In the genomic region with DNA sequence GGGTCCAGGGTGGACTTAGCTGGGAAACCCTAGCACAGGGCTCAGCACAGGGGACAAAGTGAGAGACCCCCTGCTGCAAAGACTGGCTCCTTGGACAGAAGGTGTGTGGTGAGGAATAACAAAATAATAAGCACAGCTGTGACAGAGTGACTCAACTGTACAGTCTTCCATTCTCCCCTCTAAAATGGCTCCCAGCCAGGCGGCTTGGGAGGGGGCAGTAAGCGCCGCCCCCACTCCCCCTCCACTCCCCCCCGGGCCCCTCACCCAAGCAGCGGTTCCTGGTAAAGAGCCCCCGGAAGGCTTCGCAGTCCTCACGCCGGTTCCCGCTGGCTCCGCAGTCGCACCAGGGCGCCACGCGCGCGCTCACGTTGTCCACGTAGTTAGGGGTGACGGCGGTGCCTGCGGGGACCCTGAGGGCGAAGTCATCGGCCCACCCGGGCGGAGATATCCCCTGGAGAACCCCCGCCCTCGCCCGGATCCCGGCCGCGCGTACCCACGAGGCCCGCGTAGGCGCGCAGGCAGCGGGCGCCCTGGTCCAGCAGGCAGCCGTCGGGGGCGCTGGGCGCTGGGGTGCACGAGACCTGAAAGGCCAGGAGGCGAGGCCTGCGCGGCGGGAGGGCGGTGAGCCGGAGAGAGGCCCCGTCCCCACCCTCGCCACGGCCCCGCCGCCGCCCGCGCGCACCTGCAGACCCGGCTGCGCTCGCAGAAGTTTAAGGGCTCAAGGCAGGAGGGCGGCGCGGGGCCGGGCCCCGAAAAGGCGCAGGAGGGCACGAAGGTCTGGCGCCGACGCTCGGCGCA, we compare ENCODE assay signal across 20 cellular contexts. TPM values are rescaled to one million over a fixed set of nuclear protein-coding genes. Genes with fewer than 3 reads are reported as not detected.
DNase-seq lines count a peak whose midpoint lies in the region; FAIRE-seq and TF ChIP-seq lines count a peak whose summit lies in the region.
"Had no signal": no experiment of that assay in that cellular context is flagged by ENCODE, and none has a peak within 500 bp of the region (broad histone marks: within the 10 kb centered on the region; RNA-seq: fewer than 3 reads in every experiment).

No MANE protein-coding gene starts in this region.

- TF ChIP-seq POLR2A in thyroid gland (IDR thresholded peaks at IDR 0.05): no peak

- DNase-seq in activated T-cell treated with anti-CD3 and anti-CD28 coated beads, Interleukin-2, amount 50 U/mL, for 48 hours: peak; percentile 19
- DNase-seq in activated T-cell treated with anti-CD3 and anti-CD28 coated beads, Interleukin-2, amount 50 U/mL, for 24 hours: no peak
- DNase-seq in iPS DF 6.9 (ENCODE audit: low read depth, low spot score) (no peak), thyroid gland (peak; percentile 30 to 34), urothelium cell line (ENCODE audit: low spot score) (no peak), NCI-H226 (no peak)
- DNase-seq in stimulated activated CD4-positive, alpha-beta T cell treated with anti-CD3 and anti-CD28 coated beads, Interleukin-1b, Interleukin-23, amount 100 ng/mL, for 48 hours: no peak
- DNase-seq: activated CD4-positive, alpha-beta T cell treated with anti-CD3 and anti-CD28 coated beads for 36 hours; activated T-cell treated with anti-CD3 and anti-CD28 coated beads, Interleukin-2, amount 50 U/mL, for 72 hours; Karpas-422; NCI-H1417 treated with DMSO at 0.1 percent for 48 hours; NCI-H345; T-helper 9 cell; uterus had no signal

- H3K9ac ChIP-seq in HUES64 (ENCODE audit: low read depth, low read length): peak overlapping the region; percentile 23; the same call in 1 of the 2 replicates

- no peaks in the 10 kb centered on the region for H3K36me3 ChIP-seq in HUES64 (ENCODE audit: insufficient read depth, low read length)
- H3K36me3 ChIP-seq in iPS DF 6.9 (ENCODE audit: control insufficient read depth, insufficient read depth, low read length): no peaks in the 10 kb centered on the region
- H3K36me3 ChIP-seq in thyroid gland: no peaks in the 10 kb centered on the region
- H3K36me3 ChIP-seq: gastroesophageal sphincter, uterus had no signal

- peaks cover 9% of the 10 kb centered on the region for H3K4me1 Mint-ChIP-seq in activated T-cell treated with anti-CD3 and anti-CD28 coated beads, Interleukin-2, amount 50 U/mL, for 24 hours (ENCODE audit: low read depth)

- no peak overlapping the region for H3K27ac ChIP-seq in HUES64 (ENCODE audit: low read depth, low read length)
- H3K27ac ChIP-seq in iPS DF 6.9 (ENCODE audit: low read length): no peak overlapping the region
- H3K27ac ChIP-seq in thyroid gland: no peak overlapping the region
- H3K27ac ChIP-seq: gastroesophageal sphincter, uterus had no signal

- intact Hi-C loops in thyroid gland (cut with DNase I): no loop called here

- TF ChIP-seq CTCF in thyroid gland (IDR thresholded peaks at IDR 0.05): no peak

- H3K27ac Mint-ChIP-seq in activated T-cell treated with anti-CD3 and anti-CD28 coated beads, Interleukin-2, amount 50 U/mL, for 24 hours: no peak overlapping the region
- H3K27ac Mint-ChIP-seq: activated CD4-positive, alpha-beta T cell treated with anti-CD3 and anti-CD28 coated beads for 36 hours; activated T-cell treated with anti-CD3 and anti-CD28 coated beads, Interleukin-2, amount 50 U/mL, for 72 hours had no signal

- H3K9me3 ChIP-seq in HUES64 (ENCODE audit: insufficient read depth, low read depth, low read length): no peaks in the 10 kb centered on the region
- no peaks in the 10 kb centered on the region for H3K9me3 ChIP-seq in iPS DF 6.9 (ENCODE audit: control insufficient read depth, insufficient read depth, low read length)
- H3K9me3 ChIP-seq in thyroid gland: no peaks in the 10 kb centered on the region
- H3K9me3 ChIP-seq: gastroesophageal sphincter, uterus had no signal

- H3K4me1 ChIP-seq in HUES64 (ENCODE audit: insufficient read depth, low read length) (no peaks in the 10 kb centered on the region), iPS DF 6.9 (ENCODE audit: control insufficient read depth, insufficient read depth, low read length) (peaks cover 4% of the 10 kb centered on the region), thyroid gland (peaks cover 0 to 14% of the 10 kb centered on the region in 2 donors)

- H3K36me3 Mint-ChIP-seq in activated T-cell treated with anti-CD3 and anti-CD28 coated beads, Interleukin-2, amount 50 U/mL, for 24 hours (ENCODE audit: low read depth): no peaks in the 10 kb centered on the region

- peak overlapping the region; percentile 36 for H3K4me3 ChIP-seq in HUES64 (ENCODE audit: low read length)
- peak overlapping the region; percentile 33; the same call in 1 of the 2 replicates for H3K4me3 ChIP-seq in iPS DF 6.9 (ENCODE audit: low read length)
- H3K4me3 ChIP-seq in thyroid gland (replicated peaks in 1 of 3): peak overlapping the region in 1 of 3 donors; percentile 30
- H3K4me3 ChIP-seq: uterus had no signal

- no peaks in the 10 kb centered on the region for H3K9me3 Mint-ChIP-seq in activated T-cell treated with anti-CD3 and anti-CD28 coated beads, Interleukin-2, amount 50 U/mL, for 24 hours
- H3K9me3 Mint-ChIP-seq: activated T-cell treated with anti-CD3 and anti-CD28 coated beads, Interleukin-2, amount 50 U/mL, for 72 hours had no signal

- 14% methylated on average over 75 of the region's 75 CpGs for WGBS in HUES64
- no CpG with 5 or more reads among the region's 75 CpGs for whole genome bisulfite sequencing in iPS DF 6.9 (ENCODE audit: insufficient coverage, insufficient read length)
- WGBS in thyroid gland, 2 donors: 5 to 13% methylated on average over 27 to 28 of the region's 75 CpGs

- H3K27me3 ChIP-seq in HUES64 (ENCODE audit: insufficient read depth, low read length): peaks cover 46% of the 10 kb centered on the region
- peaks cover 27% of the 10 kb centered on the region for H3K27me3 ChIP-seq in iPS DF 6.9 (ENCODE audit: control insufficient read depth, insufficient read depth, low read length)
- H3K27me3 ChIP-seq in thyroid gland: no peaks in the 10 kb centered on the region

- no peak overlapping the region for H3K4me3 Mint-ChIP-seq in activated T-cell treated with anti-CD3 and anti-CD28 coated beads, Interleukin-2, amount 50 U/mL, for 24 hours
- H3K4me3 Mint-ChIP-seq: activated CD4-positive, alpha-beta T cell treated with anti-CD3 and anti-CD28 coated beads for 36 hours had no signal

- FAIRE-seq in urothelium cell line (lab: Jason Lieb, UNC): no peak
- FAIRE-seq: GM19239, islet of Langerhans had no signal

- peaks cover 47% of the 10 kb centered on the region for H3K27me3 Mint-ChIP-seq in activated T-cell treated with anti-CD3 and anti-CD28 coated beads, Interleukin-2, amount 50 U/mL, for 24 hours

RNA-seq across cellular contexts. Expression of gene GFRA4, which starts 2.7 kb away (rescaled TPM):
- not detected for polyA plus RNA-seq in HUES64 (2013, experiment 1 of 2)
- polyA plus RNA-seq in HUES64 (2013, experiment 2 of 2): not detected
- 1 to 10 TPM in 2 of 4 donors, under 1 TPM in 1, not detected in 1; 0.81 to 3.0 (median 3.0) TPM for total RNA-seq in thyroid gland
- total RNA-seq: activated CD4-positive, alpha-beta T cell treated with anti-CD3 and anti-CD28 coated beads for 36 hours; activated T-cell treated with anti-CD3 and anti-CD28 coated beads, Interleukin-2, amount 50 U/mL, for 72 hours; cerebellum; gastroesophageal sphincter; omental fat pad; uterus had no signal

RNA-seq across cellular contexts. Expression of gene ADAM33, which starts 21.3 kb away (rescaled TPM):
- polyA plus RNA-seq in HUES64 (2013, experiment 1 of 2): 2.7 TPM
- 4.1 TPM for polyA plus RNA-seq in HUES64 (2013, experiment 2 of 2)
- total RNA-seq in thyroid gland: 10 to 100 TPM in 2 of 4 donors, 1 to 10 TPM in 2; 9.1 to 24.5 (median 12.6) TPM
- total RNA-seq: activated CD4-positive, alpha-beta T cell treated with anti-CD3 and anti-CD28 coated beads for 36 hours; activated T-cell treated with anti-CD3 and anti-CD28 coated beads, Interleukin-2, amount 50 U/mL, for 72 hours had no signal

RNA-seq across cellular contexts. Expression of gene SIGLEC1, which starts 51.9 kb away (rescaled TPM):
- not detected for polyA plus RNA-seq in HUES64 (2013, experiment 1 of 2)
- polyA plus RNA-seq in HUES64 (2013, experiment 2 of 2): not detected
- total RNA-seq in thyroid gland: 1 to 10 TPM; 2.6 to 9.1 (median 5.0) TPM
- total RNA-seq: activated CD4-positive, alpha-beta T cell treated with anti-CD3 and anti-CD28 coated beads for 36 hours had no signal

Comparison
In these comparisons a context has a peak if more than half of its experiments do, and no peak if none do; other contexts are left out.
1. DNase-seq: peak in activated T-cell treated with anti-CD3 and anti-CD28 coated beads, Interleukin-2, amount 50 U/mL, for 48 hours (2 of 2) and thyroid gland (2 of 2); none in activated T-cell treated with anti-CD3 and anti-CD28 coated beads, Interleukin-2, amount 50 U/mL, for 24 hours (single experiment), iPS DF 6.9 (single experiment), stimulated activated CD4-positive, alpha-beta T cell treated with anti-CD3 and anti-CD28 coated beads, Interleukin-1b, Interleukin-23, amount 100 ng/mL, for 48 hours (single experiment), urothelium cell line (single experiment) and NCI-H226 (single experiment).